Comparison of ENCODE assay signal across 22 cellular contexts in the genomic region with DNA sequence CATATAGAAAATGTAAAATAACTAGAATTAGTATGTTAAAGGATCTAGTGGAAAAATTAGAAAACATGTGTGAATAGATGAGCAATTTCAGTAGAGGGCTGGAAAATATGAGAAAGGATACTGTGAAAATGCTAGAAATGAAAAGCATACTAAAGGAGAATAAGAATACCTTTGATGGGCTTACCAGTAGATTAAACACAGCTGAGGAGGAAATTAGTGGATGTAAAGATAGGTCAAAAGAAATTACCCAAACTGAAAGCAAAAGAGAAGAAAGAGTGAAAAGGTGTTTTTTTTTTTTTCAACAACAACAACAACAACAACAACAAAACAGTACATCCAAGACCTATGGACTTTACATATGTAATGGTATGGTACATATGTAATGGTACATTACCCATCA. TPM values are rescaled to one million over a fixed set of nuclear protein-coding genes. Genes with fewer than 3 reads are reported as not detected.
DNase-seq lines count a peak whose midpoint lies in the region; ATAC-seq, FAIRE-seq and TF ChIP-seq lines count a peak whose summit lies in the region.
"Had no signal": no experiment of that assay in that cellular context is flagged by ENCODE, and none has a peak within 500 bp of the region (broad histone marks: within the 10 kb centered on the region; RNA-seq: fewer than 3 reads in every experiment).

No MANE protein-coding gene starts in this region.

- POLR2A ChIA-PET in HepG2 (lab: Yijun Ruan, JAX), result no interaction called here
- POLR2A ChIA-PET in HEK293 (lab: Yijun Ruan, JAX), result no interaction called here
- POLR2A ChIA-PET in K562 (lab: Yijun Ruan, JAX), result no interaction called here
- POLR2A ChIA-PET in MCF 10A (lab: Yijun Ruan, JAX), result no interaction called here

- FAIRE-seq in HepG2 (lab: Jason Lieb, UNC), result no peak
- FAIRE-seq in K562 (lab: Jason Lieb, UNC), result no peak
- FAIRE-seq: A204.1, G401.6, GM12891, GM19239 had no signal

- H3K36me3 ChIP-seq in HepG2 (replicated peaks in 1 of 2; ENCODE audit: control insufficient read depth in 1 of 2, insufficient read depth in 2 of 2, low read length in 2 of 2) (no peaks in the 10 kb centered on the region), right lobe of liver (no peaks in the 10 kb centered on the region), HEK293 (ENCODE audit: control insufficient read depth in 2 of 2, insufficient read depth in 1 of 2, low read length in 2 of 2) (no peaks in the 10 kb centered on the region), K562 (ENCODE audit: control insufficient read depth, insufficient read depth, low read length) (no peaks in the 10 kb centered on the region)
- H3K36me3 ChIP-seq: BE2C, BLaER1 had no signal

- no peaks in the 10 kb centered on the region for H3K9me1 ChIP-seq in K562 (ENCODE audit: control insufficient read depth, insufficient read depth, low read length)

- ATAC-seq in HepG2 (no peak), right lobe of liver (no peak), K562 (no peak)

- no TSS peak for BruUV-seq in HepG2 (replicated peaks; lab: Mats Ljungman, UMichigan)
- BruUV-seq in K562 (replicated peaks; lab: Mats Ljungman, UMichigan), result no TSS peak
- BruUV-seq in MCF 10A (replicated peaks; lab: Mats Ljungman, UMichigan), result no TSS peak

- H3K4me3 ChIP-seq in HepG2 (replicated peaks in 1 of 3; ENCODE audit: insufficient read depth in 1 of 3, low read depth in 2 of 3, low read length in 3 of 3), result no peak overlapping the region
- H3K4me3 ChIP-seq in right lobe of liver, result no peak overlapping the region
- H3K4me3 ChIP-seq in HEK293 (ENCODE audit: low read depth, low read length), result no peak overlapping the region
- no peak overlapping the region for H3K4me3 ChIP-seq in K562
- H3K4me3 ChIP-seq: BLaER1 had no signal

- no peaks in the 10 kb centered on the region for H3K27me3 Mint-ChIP-seq in MCF 10A (ENCODE audit: insufficient read depth, unreplicated experiment)

- TF ChIP-seq POLR2A in HepG2 (IDR thresholded peaks at IDR 0.05; ENCODE audit: insufficient read depth in 1 of 2, low read depth in 2 of 2, low read length in 2 of 2), result no peak
- TF ChIP-seq POLR2A in right lobe of liver (IDR thresholded peaks at IDR 0.05), result no peak
- no peak for TF ChIP-seq POLR2A in K562 (conservative IDR thresholded peaks at IDR 0.05)

- TF ChIP-seq CTCF in HepG2 (CRISPR knock-in tag; IDR thresholded peaks at IDR 0.05) (no peak), right lobe of liver (IDR thresholded peaks at IDR 0.05) (no peak), HEK293 (tag by site-specific recombination; IDR thresholded peaks at IDR 0.05) (no peak), K562 (IDR thresholded peaks at IDR 0.05 in 2 of 3, conservative IDR thresholded peaks at IDR 0.05 in 1 of 3; ENCODE audit: insufficient read depth in 2 of 3, low read depth in 1 of 3, low read length in 3 of 3) (no peak), MCF 10A (IDR thresholded peaks at IDR 0.05; ENCODE audit: unreplicated experiment) (no peak)

- H3K9me3 ChIP-seq in HepG2 (ENCODE audit: low read length) (no peaks in the 10 kb centered on the region), right lobe of liver (no peaks in the 10 kb centered on the region), HEK293 (ENCODE audit: control insufficient read depth, insufficient read depth, low read depth, low read length) (no peaks in the 10 kb centered on the region), K562 (replicated peaks; ENCODE audit: control insufficient read depth, insufficient read depth, low read depth, low read length) (no peaks in the 10 kb centered on the region)
- H3K9me3 ChIP-seq: BE2C had no signal

- H3K9ac ChIP-seq in HepG2 (ENCODE audit: insufficient read depth, low read depth, low read length) (no peak overlapping the region), K562 (ENCODE audit: insufficient read depth in 1 of 2, low read depth in 2 of 2, low read length in 2 of 2) (no peak overlapping the region)
- H3K9ac ChIP-seq: BLaER1 had no signal

- H3K27ac ChIP-seq in HepG2 (ENCODE audit: extremely low read length, insufficient read depth, low read length) (no peak overlapping the region), right lobe of liver (no peak overlapping the region), HEK293 (ENCODE audit: extremely low read depth, low read depth, low read length) (no peak overlapping the region), K562 (ENCODE audit: extremely low read depth, low read depth, low read length) (no peak overlapping the region)
- H3K27ac ChIP-seq: BLaER1 had no signal

- TF ChIP-seq EP300 in HepG2 (IDR thresholded peaks at IDR 0.05; ENCODE audit: low read depth in 2 of 2, low read length in 2 of 2) (no peak), HepG2 (CRISPR knock-in tag; IDR thresholded peaks at IDR 0.05; ENCODE audit: borderline replicate concordance) (no peak), K562 (IDR thresholded peaks at IDR 0.05; ENCODE audit: low read length) (no peak)

- CTCF ChIA-PET in HepG2 (lab: Yijun Ruan, JAX; ENCODE audit: low intra/inter-chr PET ratio, low total read pairs), result no interaction called here
- CTCF ChIA-PET in HEK293 (lab: Yijun Ruan, JAX), result interaction anchor here (0.9 kb wide), 1 partner anchor 13 kb away, joined by 3 read pairs; no protein-coding TSS in a partner anchor
- CTCF ChIA-PET in K562 (lab: Yijun Ruan, JAX; ENCODE audit: low intra/inter-chr PET ratio), result no interaction called here
- CTCF ChIA-PET in MCF 10A (lab: Yijun Ruan, JAX), result interaction anchor here (0.5 kb wide), 1 partner anchor 22 kb away, joined by 3 read pairs; no protein-coding TSS in a partner anchor

- H3K4me2 ChIP-seq in HepG2 (ENCODE audit: low read depth, low read length) (no peak overlapping the region), K562 (ENCODE audit: insufficient read depth, low read length) (no peak overlapping the region)
- H3K4me2 ChIP-seq: BLaER1 had no signal

- H3K4me1 Mint-ChIP-seq in MCF 10A (ENCODE audit: insufficient read depth, unreplicated experiment), result peaks cover 6% of the 10 kb centered on the region
- H3K4me1 Mint-ChIP-seq: CD4-positive, alpha-beta memory T cell; CD4-positive, CD25-positive, alpha-beta regulatory T cell; CD8-positive, alpha-beta memory T cell had no signal

- H4K20me1 ChIP-seq in HepG2 (ENCODE audit: insufficient read depth, low read length) (no peaks in the 10 kb centered on the region), K562 (replicated peaks; ENCODE audit: control insufficient read depth, insufficient read depth, low read length) (no peaks in the 10 kb centered on the region)
- H4K20me1 ChIP-seq: BLaER1 had no signal

- DNase-seq in HepG2 (ENCODE audit: low spot score) (no peak), right lobe of liver (no peak), K562 (ENCODE audit: extremely low read depth in 1 of 4, low spot score in 3 of 4) (no peak), NCI-H146 (lab: John Stamatoyannopoulos, UW) (no peak), MCF 10A (ENCODE audit: unreplicated experiment) (no peak)
- DNase-seq: 8988T; ACHN; BE2C; C1 segment of cervical spinal cord; CD4-positive, alpha-beta memory T cell; CD4-positive, CD25-positive, alpha-beta regulatory T cell; CD8-positive, alpha-beta memory T cell; COR-L47; DMS79 treated with DMSO at 0.1 percent for 48 hours; GF-D8 had no signal

- peaks cover 9% of the 10 kb centered on the region for H3K4me1 ChIP-seq in HepG2 (ENCODE audit: insufficient read depth, low read length)
- H3K4me1 ChIP-seq in right lobe of liver, result peaks cover 0 to 15% (median 6%) of the 10 kb centered on the region in 4 donors
- H3K4me1 ChIP-seq in HEK293 (ENCODE audit: control insufficient read depth, insufficient read depth, low read length), result no peaks in the 10 kb centered on the region
- no peaks in the 10 kb centered on the region for H3K4me1 ChIP-seq in K562 (replicated peaks in 1 of 2; ENCODE audit: control insufficient read depth in 2 of 2, insufficient read depth in 2 of 2, low read length in 2 of 2)
- H3K4me1 ChIP-seq: BE2C, BLaER1 had no signal

- H3K79me2 ChIP-seq in HepG2 (ENCODE audit: insufficient read depth, low read length) (no peaks in the 10 kb centered on the region), K562 (ENCODE audit: control insufficient read depth, insufficient read depth, low read length) (no peaks in the 10 kb centered on the region)

- in situ Hi-C loops in HepG2 (cut with HindIII; ENCODE audit: extremely low pct_ligation_motif_present, low pct_unique_long_range_greater_than_20kb), result no loop called here
- in situ Hi-C loops in K562 (cut with MboI), result no loop called here

- H3K27me3 ChIP-seq in HepG2 (ENCODE audit: control insufficient read depth in 1 of 2, insufficient read depth in 2 of 2, low read length in 2 of 2), result no peaks in the 10 kb centered on the region; a peak in 1 of 5 replicates
- H3K27me3 ChIP-seq in right lobe of liver, result no peaks in the 10 kb centered on the region
- no peaks in the 10 kb centered on the region for H3K27me3 ChIP-seq in K562 (ENCODE audit: control insufficient read depth in 2 of 2, insufficient read depth in 2 of 2, low read length in 2 of 2)
- H3K27me3 ChIP-seq: BE2C, BLaER1 had no signal

- no peaks in the 10 kb centered on the region for H3K36me3 Mint-ChIP-seq in MCF 10A (ENCODE audit: insufficient read depth, unreplicated experiment)
- H3K36me3 Mint-ChIP-seq: CD14-positive monocyte; CD4-positive, CD25-positive, alpha-beta regulatory T cell had no signal

- intact Hi-C loops in HepG2 (cut with micrococcal nuclease; ENCODE audit: unreplicated experiment) (no loop called here), right lobe of liver (cut with DNase I) (no loop called here), K562 (cut with micrococcal nuclease) (no loop called here), MCF 10A (cut with micrococcal nuclease) (no loop called here)

- no peak for TF ChIP-seq RAD21 in HepG2 (CRISPR knock-in tag; IDR thresholded peaks at IDR 0.05)
- no peak for TF ChIP-seq RAD21 in K562 (CRISPR knock-in tag; conservative IDR thresholded peaks at IDR 0.05 in 1 of 2, IDR thresholded peaks at IDR 0.05 in 1 of 2)

- H2AFZ ChIP-seq in HepG2 (ENCODE audit: low read length) (no peak overlapping the region), K562 (ENCODE audit: low read depth, low read length) (no peak overlapping the region)

- no peaks in the 10 kb centered on the region for H3K9me3 Mint-ChIP-seq in MCF 10A (ENCODE audit: unreplicated experiment)

- H3K27ac Mint-ChIP-seq in MCF 10A (ENCODE audit: low read depth, unreplicated experiment), result no peak overlapping the region
- H3K27ac Mint-ChIP-seq: CD14-positive monocyte; CD4-positive, alpha-beta memory T cell; CD4-positive, CD25-positive, alpha-beta regulatory T cell; CD8-positive, alpha-beta memory T cell had no signal

- no peak overlapping the region for H3K4me3 Mint-ChIP-seq in MCF 10A (ENCODE audit: unreplicated experiment)
- H3K4me3 Mint-ChIP-seq: CD14-positive monocyte; CD4-positive, CD25-positive, alpha-beta regulatory T cell; CD8-positive, alpha-beta memory T cell had no signal

RNA-seq across cellular contexts. Expression of a gene that starts 41.0 kb away (rescaled TPM):
- 13.1 and 18.2 TPM in 2 replicates for total RNA-seq in HepG2 (2016; rRNA removed; fragmentation: Illumina TruSeq; extraction: Trizol)
- 4.1 and 4.9 TPM in 2 replicates for total RNA-seq in HepG2 (2016; cell fraction: cytosol; rRNA removed; fragmentation: Illumina TruSeq; extraction: Trizol; ENCODE audit: low read depth)
- total RNA-seq in HepG2 (2016; cell fraction: insoluble cytoplasmic fraction; rRNA removed; fragmentation: Illumina TruSeq; extraction: Trizol), result 10.5 and 19.8 TPM in 2 replicates
- 7.0 and 7.8 TPM in 2 replicates for total RNA-seq in HepG2 (2016; cell fraction: membrane; rRNA removed; fragmentation: Illumina TruSeq; extraction: Trizol)
- total RNA-seq in HepG2 (2016; cell fraction: nucleus; rRNA removed; fragmentation: Illumina TruSeq; extraction: Trizol), result 22.7 and 28.6 TPM in 2 replicates
- polyA plus RNA-seq in HepG2 (2011; rRNA removed), result 22.1 and 28.0 TPM in 2 replicates
- polyA plus RNA-seq in HepG2 (2011; cell fraction: cytosol; rRNA removed), result 5.6 and 9.5 TPM in 2 replicates
- polyA plus RNA-seq in HepG2 (2011; cell fraction: nucleus; rRNA removed), result 92.5 and 147 TPM in 2 replicates
- 14.2 and 17.3 TPM in 2 replicates for polyA plus RNA-seq in HepG2 (2012)
- polyA plus RNA-seq in HepG2 (2016; cell fraction: cytosol; fragmentation: Illumina TruSeq; extraction: Trizol; ENCODE audit: low read depth), result 2.1 and 2.2 TPM in 2 replicates
- polyA plus RNA-seq in HepG2 (2016; cell fraction: insoluble cytoplasmic fraction; fragmentation: Illumina TruSeq; extraction: Trizol; ENCODE audit: low read depth), result 12.5 and 14.6 TPM in 2 replicates
- polyA plus RNA-seq in HepG2 (2016; cell fraction: membrane; fragmentation: Illumina TruSeq; extraction: Trizol; ENCODE audit: low read depth), result 6.0 and 6.2 TPM in 2 replicates
- polyA plus RNA-seq in HepG2 (2016; cell fraction: nucleus; fragmentation: Illumina TruSeq; extraction: Trizol; ENCODE audit: insufficient read depth, low read depth), result 62.2 and 63.8 TPM in 2 replicates
- polyA minus RNA-seq in HepG2 (2011; rRNA and poly(A)+ RNA removed; ENCODE audit: low replicate concordance), result 14.1 and 41.2 TPM in 2 replicates
- 7.6 and 10.5 TPM in 2 replicates for polyA minus RNA-seq in HepG2 (2011; cell fraction: cytosol; rRNA and poly(A)+ RNA removed)
- 27.8 and 33.2 TPM in 2 replicates for polyA minus RNA-seq in HepG2 (2011; cell fraction: nucleus; rRNA and poly(A)+ RNA removed)
- 10 to 100 TPM; 29.0 to 60.6 (median 43.1) TPM for total RNA-seq in right lobe of liver
- 20.1 and 49.3 TPM in 2 replicates for total RNA-seq in K562 (2011; cell fraction: chromatin; rRNA removed; ENCODE audit: low replicate concordance)
- total RNA-seq in K562 (2011; cell fraction: nucleolus; rRNA removed), result 14.0 and 21.6 TPM in 2 replicates
- 17.9 and 22.7 TPM in 2 replicates for total RNA-seq in K562 (2011; cell fraction: nucleoplasm; rRNA removed)
- 2.2 and 6.6 TPM in 2 replicates for total RNA-seq in K562 (2014; rRNA removed)
- total RNA-seq in K562 (2014; rRNA removed; fragmentation: Illumina TruSeq; extraction: Trizol), result 1.5 TPM in 2 replicates
- 2.4 and 3.7 TPM in 2 replicates for total RNA-seq in K562 (2015; rRNA removed; fragmentation: Illumina TruSeq; extraction: Trizol)
- 8.5 and 11.5 TPM in 2 replicates for total RNA-seq in K562 (2021)
- polyA plus RNA-seq in K562 (2011; rRNA removed), result 2.2 and 4.8 TPM in 2 replicates
- polyA plus RNA-seq in K562 (2011; cell fraction: cytosol; rRNA removed), result 1.7 and 2.8 TPM in 2 replicates
- polyA plus RNA-seq in K562 (2011; cell fraction: nucleus; rRNA removed), result 14.2 and 21.5 TPM in 2 replicates
- polyA plus RNA-seq in K562 (2012), result 5.6 and 6.6 TPM in 2 replicates
- polyA plus RNA-seq in K562 (2014; fragmentation: Illumina TruSeq; extraction: Trizol), result 3.9 and 4.2 TPM in 2 replicates
- under 1 TPM; 0.17 to 0.31 TPM for polyA plus RNA-seq in K562 (2014; fragmentation: Nextera tagmentation; extraction: Ambion mirVana)
- 4.1 and 6.0 TPM in 2 replicates for polyA plus RNA-seq in K562 (2014; rRNA removed)
- 2.0 and 2.6 TPM in 2 replicates for polyA minus RNA-seq in K562 (2011; rRNA and poly(A)+ RNA removed)
- 3.9 and 8.2 TPM in 2 replicates for polyA minus RNA-seq in K562 (2011; cell fraction: cytosol; rRNA and poly(A)+ RNA removed)
- 4.8 and 13.1 TPM in 2 replicates for polyA minus RNA-seq in K562 (2011; cell fraction: nucleus; rRNA and poly(A)+ RNA removed)
- total RNA-seq in MCF 10A (2022), result 82.2 and 95.8 TPM in 2 replicates
- polyA plus RNA-seq: CD4-positive, alpha-beta memory T cell had no signal

Comparison
In these comparisons a context has a peak if more than half of its experiments do, and no peak if none do; other contexts are left out.
1. CTCF ChIA-PET loops: an anchor here in HEK293 (0.9 kb wide) and MCF 10A (0.5 kb wide); none called in HepG2 and K562.